ENCODE assay signal across 1 cellular context in the genomic region with DNA sequence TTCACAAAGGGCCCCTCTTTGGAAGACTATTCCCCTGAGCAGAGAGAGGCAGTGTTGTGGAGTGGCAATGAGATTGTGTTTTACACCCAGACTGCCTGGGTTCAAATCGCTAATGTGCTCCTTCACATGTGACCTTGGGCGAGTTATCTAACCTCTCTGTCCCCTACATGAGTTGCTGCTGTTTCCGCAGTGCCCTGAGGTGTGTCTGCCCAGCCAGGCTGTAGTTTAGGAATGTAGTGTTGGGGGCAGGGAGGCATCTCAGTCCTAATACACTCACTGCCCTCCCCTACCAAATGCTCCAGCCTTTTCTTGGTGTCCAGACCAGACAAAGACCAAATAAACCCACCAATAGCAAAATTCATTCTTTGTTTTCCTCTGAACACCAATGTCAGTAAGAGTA.
TF ChIP-seq lines count a peak whose summit lies in the region.

No MANE protein-coding gene starts in this region.

TF ChIP-seq in GM12878, 131 proteins besides CTCF, POLR2A, EP300 and RAD21 (continued from another document):
- no peak for TF ChIP-seq MLLT1 (IDR thresholded peaks at IDR 0.05)
- TF ChIP-seq E2F4 (IDR thresholded peaks at IDR 0.05; ENCODE audit: low read depth, low read length): no peak
- TF ChIP-seq BACH1 (IDR thresholded peaks at IDR 0.05; ENCODE audit: borderline replicate concordance): no peak
- TF ChIP-seq BRCA1 (IDR thresholded peaks at IDR 0.05; ENCODE audit: low read depth, low read length): no peak
- TF ChIP-seq EED (IDR thresholded peaks at IDR 0.05; ENCODE audit: low read depth): no peak
- TF ChIP-seq SP1 (IDR thresholded peaks at IDR 0.05; ENCODE audit: low read depth, low read length): no peak
- no peak for TF ChIP-seq SMARCA5 (IDR thresholded peaks at IDR 0.05)
- TF ChIP-seq PBX3 (IDR thresholded peaks at IDR 0.05; ENCODE audit: insufficient replicate concordance, low read depth, low read length): no peak
- no peak for TF ChIP-seq DPF2 (IDR thresholded peaks at IDR 0.05)
